Comparison of ENCODE assay signal across 1 cellular context in the genomic region with DNA sequence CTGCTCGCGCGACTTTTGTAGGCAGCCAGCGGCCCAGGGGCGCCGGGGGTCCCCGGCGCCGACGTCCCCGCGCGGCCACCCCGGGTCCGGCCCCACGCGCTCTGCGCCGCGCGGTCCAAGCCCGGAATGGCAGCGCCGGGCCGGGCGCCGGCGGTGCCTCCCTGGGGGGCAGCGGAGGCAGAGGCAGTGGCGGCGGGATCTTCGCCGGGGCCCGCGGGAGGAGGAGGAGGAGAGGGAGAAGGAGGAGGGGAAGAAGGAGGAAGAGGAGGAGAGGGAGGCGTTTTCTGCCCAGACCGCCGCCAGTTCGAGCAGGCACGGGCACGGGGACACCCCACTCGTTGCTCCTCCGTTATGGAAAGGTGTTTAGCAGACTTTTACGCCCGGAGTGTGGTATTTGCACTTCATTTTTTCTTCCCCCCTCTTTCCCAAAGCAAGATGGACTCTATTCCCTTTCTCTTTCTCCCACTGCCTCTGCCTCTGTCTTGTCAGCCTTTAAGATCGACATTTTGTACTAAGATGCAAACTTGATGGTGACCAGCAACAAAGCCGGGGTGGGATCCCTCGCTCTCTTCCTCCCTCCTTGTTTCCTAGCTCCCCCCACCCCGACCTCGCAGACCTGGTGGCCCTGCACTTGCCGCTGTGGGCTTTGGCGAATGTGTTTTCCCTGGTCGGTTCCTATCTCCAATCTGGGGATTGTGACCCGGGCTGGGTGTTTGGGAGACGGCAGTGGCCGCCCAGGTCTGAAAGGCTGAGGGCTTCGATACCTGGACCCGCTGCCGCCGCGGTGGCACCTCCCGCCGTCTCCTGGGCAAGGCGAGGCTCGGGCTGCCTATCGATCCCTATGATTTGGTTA.
TF ChIP-seq lines count a peak whose summit lies in the region.

No MANE protein-coding gene starts in this region.

TF ChIP-seq in K562, 482 proteins besides CTCF, POLR2A, EP300 and RAD21 (continued from another document):
- TF ChIP-seq, protein P1, sequence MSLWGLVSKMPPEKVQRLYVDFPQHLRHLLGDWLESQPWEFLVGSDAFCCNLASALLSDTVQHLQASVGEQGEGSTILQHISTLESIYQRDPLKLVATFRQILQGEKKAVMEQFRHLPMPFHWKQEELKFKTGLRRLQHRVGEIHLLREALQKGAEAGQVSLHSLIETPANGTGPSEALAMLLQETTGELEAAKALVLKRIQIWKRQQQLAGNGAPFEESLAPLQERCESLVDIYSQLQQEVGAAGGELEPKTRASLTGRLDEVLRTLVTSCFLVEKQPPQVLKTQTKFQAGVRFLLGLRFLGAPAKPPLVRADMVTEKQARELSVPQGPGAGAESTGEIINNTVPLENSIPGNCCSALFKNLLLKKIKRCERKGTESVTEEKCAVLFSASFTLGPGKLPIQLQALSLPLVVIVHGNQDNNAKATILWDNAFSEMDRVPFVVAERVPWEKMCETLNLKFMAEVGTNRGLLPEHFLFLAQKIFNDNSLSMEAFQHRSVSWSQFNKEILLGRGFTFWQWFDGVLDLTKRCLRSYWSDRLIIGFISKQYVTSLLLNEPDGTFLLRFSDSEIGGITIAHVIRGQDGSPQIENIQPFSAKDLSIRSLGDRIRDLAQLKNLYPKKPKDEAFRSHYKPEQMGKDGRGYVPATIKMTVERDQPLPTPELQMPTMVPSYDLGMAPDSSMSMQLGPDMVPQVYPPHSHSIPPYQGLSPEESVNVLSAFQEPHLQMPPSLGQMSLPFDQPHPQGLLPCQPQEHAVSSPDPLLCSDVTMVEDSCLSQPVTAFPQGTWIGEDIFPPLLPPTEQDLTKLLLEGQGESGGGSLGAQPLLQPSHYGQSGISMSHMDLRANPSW (CRISPR knock-in tag; IDR thresholded peaks at IDR 0.05): no peak
- TF ChIP-seq, protein P2, sequence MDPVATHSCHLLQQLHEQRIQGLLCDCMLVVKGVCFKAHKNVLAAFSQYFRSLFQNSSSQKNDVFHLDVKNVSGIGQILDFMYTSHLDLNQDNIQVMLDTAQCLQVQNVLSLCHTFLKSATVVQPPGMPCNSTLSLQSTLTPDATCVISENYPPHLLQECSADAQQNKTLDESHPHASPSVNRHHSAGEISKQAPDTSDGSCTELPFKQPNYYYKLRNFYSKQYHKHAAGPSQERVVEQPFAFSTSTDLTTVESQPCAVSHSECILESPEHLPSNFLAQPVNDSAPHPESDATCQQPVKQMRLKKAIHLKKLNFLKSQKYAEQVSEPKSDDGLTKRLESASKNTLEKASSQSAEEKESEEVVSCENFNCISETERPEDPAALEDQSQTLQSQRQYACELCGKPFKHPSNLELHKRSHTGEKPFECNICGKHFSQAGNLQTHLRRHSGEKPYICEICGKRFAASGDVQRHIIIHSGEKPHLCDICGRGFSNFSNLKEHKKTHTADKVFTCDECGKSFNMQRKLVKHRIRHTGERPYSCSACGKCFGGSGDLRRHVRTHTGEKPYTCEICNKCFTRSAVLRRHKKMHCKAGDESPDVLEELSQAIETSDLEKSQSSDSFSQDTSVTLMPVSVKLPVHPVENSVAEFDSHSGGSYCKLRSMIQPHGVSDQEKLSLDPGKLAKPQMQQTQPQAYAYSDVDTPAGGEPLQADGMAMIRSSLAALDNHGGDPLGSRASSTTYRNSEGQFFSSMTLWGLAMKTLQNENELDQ (CRISPR knock-in tag; IDR thresholded peaks at IDR 0.05; ENCODE audit: borderline replicate concordance): no peak
- TF ChIP-seq, protein P3, sequence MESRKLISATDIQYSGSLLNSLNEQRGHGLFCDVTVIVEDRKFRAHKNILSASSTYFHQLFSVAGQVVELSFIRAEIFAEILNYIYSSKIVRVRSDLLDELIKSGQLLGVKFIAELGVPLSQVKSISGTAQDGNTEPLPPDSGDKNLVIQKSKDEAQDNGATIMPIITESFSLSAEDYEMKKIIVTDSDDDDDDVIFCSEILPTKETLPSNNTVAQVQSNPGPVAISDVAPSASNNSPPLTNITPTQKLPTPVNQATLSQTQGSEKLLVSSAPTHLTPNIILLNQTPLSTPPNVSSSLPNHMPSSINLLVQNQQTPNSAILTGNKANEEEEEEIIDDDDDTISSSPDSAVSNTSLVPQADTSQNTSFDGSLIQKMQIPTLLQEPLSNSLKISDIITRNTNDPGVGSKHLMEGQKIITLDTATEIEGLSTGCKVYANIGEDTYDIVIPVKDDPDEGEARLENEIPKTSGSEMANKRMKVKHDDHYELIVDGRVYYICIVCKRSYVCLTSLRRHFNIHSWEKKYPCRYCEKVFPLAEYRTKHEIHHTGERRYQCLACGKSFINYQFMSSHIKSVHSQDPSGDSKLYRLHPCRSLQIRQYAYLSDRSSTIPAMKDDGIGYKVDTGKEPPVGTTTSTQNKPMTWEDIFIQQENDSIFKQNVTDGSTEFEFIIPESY (CRISPR knock-in tag; IDR thresholded peaks at IDR 0.05): no peak
- TF ChIP-seq, protein P4, sequence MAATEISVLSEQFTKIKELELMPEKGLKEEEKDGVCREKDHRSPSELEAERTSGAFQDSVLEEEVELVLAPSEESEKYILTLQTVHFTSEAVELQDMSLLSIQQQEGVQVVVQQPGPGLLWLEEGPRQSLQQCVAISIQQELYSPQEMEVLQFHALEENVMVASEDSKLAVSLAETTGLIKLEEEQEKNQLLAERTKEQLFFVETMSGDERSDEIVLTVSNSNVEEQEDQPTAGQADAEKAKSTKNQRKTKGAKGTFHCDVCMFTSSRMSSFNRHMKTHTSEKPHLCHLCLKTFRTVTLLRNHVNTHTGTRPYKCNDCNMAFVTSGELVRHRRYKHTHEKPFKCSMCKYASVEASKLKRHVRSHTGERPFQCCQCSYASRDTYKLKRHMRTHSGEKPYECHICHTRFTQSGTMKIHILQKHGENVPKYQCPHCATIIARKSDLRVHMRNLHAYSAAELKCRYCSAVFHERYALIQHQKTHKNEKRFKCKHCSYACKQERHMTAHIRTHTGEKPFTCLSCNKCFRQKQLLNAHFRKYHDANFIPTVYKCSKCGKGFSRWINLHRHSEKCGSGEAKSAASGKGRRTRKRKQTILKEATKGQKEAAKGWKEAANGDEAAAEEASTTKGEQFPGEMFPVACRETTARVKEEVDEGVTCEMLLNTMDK (IDR thresholded peaks at IDR 0.05; ENCODE audit: borderline replicate concordance, insufficient read depth, low read depth, low read length, poor library complexity, severe bottlenecking): no peak
